Comparison of ENCODE assay signal across 15 cellular contexts in genomic region chr5:96329294-96329693, GRCh38.
DNase-seq lines count a peak whose midpoint lies in the region; ATAC-seq and TF ChIP-seq lines count a peak whose summit lies in the region.
"Had no signal": no experiment of that assay in that cellular context is flagged by ENCODE, and none has a peak within 500 bp of the region (broad histone marks: within the 10 kb centered on the region; RNA-seq: fewer than 3 reads in every experiment).

No MANE protein-coding gene starts in this region.

- CTCF ChIA-PET in SK-N-SH (lab: Yijun Ruan, JAX): interaction anchor here (1.0 to 2.0 kb wide), 5 partner anchors 11 to 471 kb away, joined by 3 to 7 read pairs (median 6); no protein-coding TSS in a partner anchor

- 79 to 100% methylated on average over 1 of the region's 1 CpG for WGBS in endodermal cell (ENCODE audit: insufficient coverage in 1 of 2, insufficient read length in 1 of 2), 2 experiments
- WGBS in SK-N-SH (ENCODE audit: low lambda C conversion rate): 95% methylated on average over 1 of the region's 1 CpG
- WGBS in stomach, 5 donors: 81 to 88% (median 85%) methylated on average over 1 of the region's 1 CpG

- H4K20me1 ChIP-seq in SK-N-SH (ENCODE audit: insufficient read depth): no peaks in the 10 kb centered on the region

- peaks cover 8% of the 10 kb centered on the region for H3F3A ChIP-seq in SK-N-SH (replicated peaks; ENCODE audit: insufficient read depth)

- H3K9ac ChIP-seq in endodermal cell (ENCODE audit: extremely low read depth, low read length, poor library complexity, severe bottlenecking) (no peak overlapping the region), SK-N-SH (no peak overlapping the region)

- DNase-seq in LHCN-M2 (ENCODE audit: low read depth): peak; percentile 63
- no peak for DNase-seq in endodermal cell
- DNase-seq in SK-N-SH: no peak
- no peak for DNase-seq in GM19240 (ENCODE audit: insufficient read length, low spot score)
- no peak for DNase-seq in stomach
- DNase-seq: C1 segment of cervical spinal cord, GF-D8, H9, NCI-H1105 treated with DMSO at 0.1 percent for 48 hours, NCI-H187, NCI-H774 had no signal

- TF ChIP-seq EP300 in SK-N-SH (IDR thresholded peaks at IDR 0.05; ENCODE audit: borderline replicate concordance in 1 of 2, low read depth in 1 of 2, low read length in 1 of 2): no peak
- no peak for TF ChIP-seq EP300 in stomach (IDR thresholded peaks at IDR 0.05)

- no peak overlapping the region for H3K27ac Mint-ChIP-seq in endodermal cell
- H3K27ac Mint-ChIP-seq: H9, IgD-negative memory B cell had no signal

- peak overlapping the region; percentile 12 for H2AFZ ChIP-seq in ACC112 (ENCODE audit: low read length, unreplicated experiment)
- peak overlapping the region; percentile 17 for H2AFZ ChIP-seq in neuron (ENCODE audit: low read depth, low read length)
- H2AFZ ChIP-seq in SK-N-SH (ENCODE audit: low read depth): no peak overlapping the region

- H3K79me2 ChIP-seq in ACC112 (ENCODE audit: control insufficient read depth, insufficient read depth, low read length, unreplicated experiment) (no peaks in the 10 kb centered on the region), SK-N-SH (ENCODE audit: insufficient read depth) (no peaks in the 10 kb centered on the region)

- TF ChIP-seq POLR2A in stomach (IDR thresholded peaks at IDR 0.05): no peak

- H3K4me1 Mint-ChIP-seq in endodermal cell: peaks cover 24% of the 10 kb centered on the region
- H3K4me1 Mint-ChIP-seq: IgD-negative memory B cell had no signal

- H3K27ac ChIP-seq in ACC112 (ENCODE audit: low read depth, low read length): peak overlapping the region; percentile 56
- H3K27ac ChIP-seq in endodermal cell (ENCODE audit: low read depth, low read length): peak overlapping the region; percentile 29
- peak overlapping the region in 1 of 2 experiments; percentile 31; a peak in 2 of 4 replicates for H3K27ac ChIP-seq in SK-N-SH (ENCODE audit: low read depth in 2 of 2, low read length in 1 of 2)
- H3K27ac ChIP-seq in stomach: no peak overlapping the region

- H3K9me3 Mint-ChIP-seq in endodermal cell: no peaks in the 10 kb centered on the region
- H3K9me3 Mint-ChIP-seq: H9 had no signal

- H3K4me1 ChIP-seq in ACC112 (ENCODE audit: control insufficient read depth, insufficient read depth, low read length, unreplicated experiment) (peaks cover 45% of the 10 kb centered on the region), endodermal cell (ENCODE audit: control insufficient read depth, insufficient read depth, low read length) (peaks cover 14% of the 10 kb centered on the region), neuron (ENCODE audit: insufficient read depth, low read length) (no peaks in the 10 kb centered on the region), SK-N-SH (ENCODE audit: control insufficient read depth in 1 of 2, insufficient read depth in 2 of 2, low read depth in 1 of 2, low read length in 1 of 2) (peaks cover 15 to 40% of the 10 kb centered on the region in 2 experiments; a peak in 3 of 4 replicates), stomach (peaks cover 19 to 26% (median 23%) of the 10 kb centered on the region in 4 donors)

- H3K9me3 ChIP-seq in endodermal cell (ENCODE audit: control insufficient read depth, low read length) (no peaks in the 10 kb centered on the region), neuron (ENCODE audit: low read length) (no peaks in the 10 kb centered on the region), SK-N-SH (no peaks in the 10 kb centered on the region), stomach (no peaks in the 10 kb centered on the region)

- TF ChIP-seq CTCF in endodermal cell (conservative IDR thresholded peaks at IDR 0.05) (no peak), SK-N-SH (IDR thresholded peaks at IDR 0.05) (no peak), stomach (IDR thresholded peaks at IDR 0.05) (no peak)

- no peak for TF ChIP-seq RAD21 in SK-N-SH (IDR thresholded peaks at IDR 0.05; ENCODE audit: low read length)

- H3K36me3 ChIP-seq in ACC112 (ENCODE audit: insufficient read depth, low read length): no peaks in the 10 kb centered on the region
- H3K36me3 ChIP-seq in endodermal cell (ENCODE audit: control insufficient read depth, insufficient read depth, low read length): no peaks in the 10 kb centered on the region
- no peaks in the 10 kb centered on the region for H3K36me3 ChIP-seq in neuron (ENCODE audit: insufficient read depth, low read length)
- H3K36me3 ChIP-seq in SK-N-SH (replicated peaks in 1 of 2; ENCODE audit: control insufficient read depth in 1 of 2, insufficient read depth in 2 of 2, low read length in 1 of 2): no peaks in the 10 kb centered on the region
- H3K36me3 ChIP-seq in stomach: no peaks in the 10 kb centered on the region

- POLR2A ChIA-PET in SK-N-SH (lab: Yijun Ruan, JAX): no interaction called here

- no peak overlapping the region for H3K4me3 Mint-ChIP-seq in endodermal cell
- H3K4me3 Mint-ChIP-seq: H9, IgD-negative memory B cell had no signal

- H3K36me3 Mint-ChIP-seq in endodermal cell (ENCODE audit: low read depth): no peaks in the 10 kb centered on the region

- H3K27me3 ChIP-seq in ACC112 (ENCODE audit: insufficient read depth, low read length): no peaks in the 10 kb centered on the region
- H3K27me3 ChIP-seq in endodermal cell (ENCODE audit: control insufficient read depth, insufficient read depth, low read length, poor library complexity, severe bottlenecking): no peaks in the 10 kb centered on the region
- H3K27me3 ChIP-seq in neuron (ENCODE audit: insufficient read depth, low read length): no peaks in the 10 kb centered on the region
- H3K27me3 ChIP-seq in SK-N-SH (ENCODE audit: insufficient read depth): no peaks in the 10 kb centered on the region
- H3K27me3 ChIP-seq in stomach: no peaks in the 10 kb centered on the region

- H3K4me2 ChIP-seq in SK-N-SH: no peak overlapping the region

- H3K4me3 ChIP-seq in ACC112 (ENCODE audit: low read depth, low read length) (no peak overlapping the region), endodermal cell (ENCODE audit: low read length) (no peak overlapping the region), neuron (ENCODE audit: low read length) (no peak overlapping the region), SK-N-SH (ENCODE audit: low read depth in 2 of 2, low read length in 1 of 2) (no peak overlapping the region), stomach (no peak overlapping the region)

- no peak for ATAC-seq in GM18873 (IDR thresholded peaks at IDR 0.05; ENCODE audit: low FRiP score, unreplicated experiment)

- intact Hi-C loops in stomach (cut with DNase I; ENCODE audit: low total_unique reads): no loop called here

- no peaks in the 10 kb centered on the region for H3K9me2 ChIP-seq in SK-N-SH

- no peaks in the 10 kb centered on the region for H3K27me3 Mint-ChIP-seq in endodermal cell (ENCODE audit: insufficient read depth)

TF ChIP-seq in SK-N-SH, 30 proteins besides CTCF, POLR2A, EP300 and RAD21 (continues in another document):
- TF ChIP-seq, protein P1, sequence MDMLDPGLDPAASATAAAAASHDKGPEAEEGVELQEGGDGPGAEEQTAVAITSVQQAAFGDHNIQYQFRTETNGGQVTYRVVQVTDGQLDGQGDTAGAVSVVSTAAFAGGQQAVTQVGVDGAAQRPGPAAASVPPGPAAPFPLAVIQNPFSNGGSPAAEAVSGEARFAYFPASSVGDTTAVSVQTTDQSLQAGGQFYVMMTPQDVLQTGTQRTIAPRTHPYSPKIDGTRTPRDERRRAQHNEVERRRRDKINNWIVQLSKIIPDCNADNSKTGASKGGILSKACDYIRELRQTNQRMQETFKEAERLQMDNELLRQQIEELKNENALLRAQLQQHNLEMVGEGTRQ (IDR thresholded peaks at IDR 0.05; ENCODE audit: borderline replicate concordance, low read depth, low read length): no peak
- TF ChIP-seq RCOR1 (IDR thresholded peaks at IDR 0.05; ENCODE audit: low read length): no peak
- no peak for TF ChIP-seq MXI1 (IDR thresholded peaks at IDR 0.05; ENCODE audit: low read depth, low read length)
- TF ChIP-seq TEAD4 (IDR thresholded peaks at IDR 0.05; ENCODE audit: borderline replicate concordance, insufficient read depth): no peak
- no peak for TF ChIP-seq TCF12 (IDR thresholded peaks at IDR 0.05)
- TF ChIP-seq NRF1 (IDR thresholded peaks at IDR 0.05; ENCODE audit: low read depth, low read length): no peak
- no peak for TF ChIP-seq MEF2A (IDR thresholded peaks at IDR 0.05; ENCODE audit: borderline replicate concordance, low read depth)
- TF ChIP-seq YY1 (IDR thresholded peaks at IDR 0.05; ENCODE audit: low read depth): no peak
- no peak for TF ChIP-seq ZBTB33 (IDR thresholded peaks at IDR 0.05; ENCODE audit: borderline replicate concordance, low read depth)
- TF ChIP-seq TAF1 (IDR thresholded peaks at IDR 0.05; ENCODE audit: borderline replicate concordance, low read depth, low read length): no peak
- TF ChIP-seq FOXM1 (IDR thresholded peaks at IDR 0.05; ENCODE audit: low read depth): no peak
- no peak for TF ChIP-seq SMC3 (IDR thresholded peaks at IDR 0.05; ENCODE audit: low read depth, low read length)
- TF ChIP-seq IRF3 (IDR thresholded peaks at IDR 0.05; ENCODE audit: low read depth, low read length): no peak
- no peak for TF ChIP-seq POLR2AphosphoS5 (IDR thresholded peaks at IDR 0.05; ENCODE audit: low read depth, low read length)
- TF ChIP-seq CHD2 (IDR thresholded peaks at IDR 0.05; ENCODE audit: low read length, partially characterized antibody): no peak

Comparison
In these comparisons a context has a peak if more than half of its experiments do, and no peak if none do; other contexts are left out.
1. H3K27ac ChIP-seq: peak in ACC112 (single experiment) and endodermal cell (single experiment); none in stomach (0 of 5).